In genomic region chr6:119148102-119148824, GRCh38 we compare ENCODE assay signal across 8 cellular contexts.
A peak's percentile ranks its signal among the peaks of the same experiment; 100 is the strongest.
DNase-seq lines count a peak whose midpoint lies in the region; TF ChIP-seq lines count a peak whose summit lies in the region.

No MANE protein-coding gene starts in this region.

- peaks cover 48% of the 10 kb centered on the region for H3K4me1 ChIP-seq in ACC112 (ENCODE audit: control insufficient read depth, insufficient read depth, low read length, unreplicated experiment)

- CTCF ChIA-PET in activated CD4-positive, alpha-beta memory T cell treated with anti-CD3 and anti-CD28 coated beads for 36 hours (lab: Charles Lee): interaction anchor here (0.6 to 4.2 kb wide), 16 partner anchors 10 to 909 kb away, joined by 3 to 23 read pairs (median 4); no protein-coding TSS in a partner anchor

- POLR2A ChIA-PET in activated CD4-positive, alpha-beta memory T cell treated with anti-CD3 and anti-CD28 coated beads for 36 hours (lab: Charles Lee): interaction anchor here (2.6 kb wide), 1 partner anchor 202 kb away, joined by 8 read pairs; no protein-coding TSS in a partner anchor

- H3K27me3 ChIP-seq in ACC112 (ENCODE audit: insufficient read depth, low read length): no peaks in the 10 kb centered on the region

- no peak overlapping the region for H3K4me3 Mint-ChIP-seq in activated CD4-positive, alpha-beta memory T cell treated with anti-CD3 and anti-CD28 coated beads for 36 hours
- H3K4me3 Mint-ChIP-seq in progenitor cell of endocrine pancreas (ENCODE audit: low read depth): no peak overlapping the region

- H3K27ac ChIP-seq in ACC112 (ENCODE audit: low read depth, low read length): peak overlapping the region; percentile 85

- H3K36me3 ChIP-seq in ACC112 (ENCODE audit: insufficient read depth, low read length): no peaks in the 10 kb centered on the region

- H3K27ac Mint-ChIP-seq in activated CD4-positive, alpha-beta memory T cell treated with anti-CD3 and anti-CD28 coated beads for 36 hours: peak overlapping the region; percentile 4
- no peak overlapping the region for H3K27ac Mint-ChIP-seq in progenitor cell of endocrine pancreas

- intact Hi-C loops in activated CD4-positive, alpha-beta memory T cell treated with anti-CD3 and anti-CD28 coated beads for 36 hours (cut with micrococcal nuclease): loop anchor here (2.0 to 10.0 kb wide), 4 partner anchors 387 to 1677 kb away; no protein-coding TSS in a partner anchor

- no peaks in the 10 kb centered on the region for H3K9me3 Mint-ChIP-seq in activated CD4-positive, alpha-beta memory T cell treated with anti-CD3 and anti-CD28 coated beads for 36 hours
- no peaks in the 10 kb centered on the region for H3K9me3 Mint-ChIP-seq in progenitor cell of endocrine pancreas (ENCODE audit: low read depth)

- H2AFZ ChIP-seq in ACC112 (ENCODE audit: low read length, unreplicated experiment): peak overlapping the region; percentile 7

- no peaks in the 10 kb centered on the region for H3K79me2 ChIP-seq in ACC112 (ENCODE audit: control insufficient read depth, insufficient read depth, low read length, unreplicated experiment)

- peaks cover 35% of the 10 kb centered on the region for H3K4me1 Mint-ChIP-seq in activated CD4-positive, alpha-beta memory T cell treated with anti-CD3 and anti-CD28 coated beads for 36 hours (ENCODE audit: low read depth)
- H3K4me1 Mint-ChIP-seq in progenitor cell of endocrine pancreas (ENCODE audit: low read depth): no peaks in the 10 kb centered on the region

- TF ChIP-seq CTCF in progenitor cell of endocrine pancreas (IDR thresholded peaks at IDR 0.05; ENCODE audit: unreplicated experiment): peak; percentile 76

- H3K27me3 Mint-ChIP-seq in activated CD4-positive, alpha-beta memory T cell treated with anti-CD3 and anti-CD28 coated beads for 36 hours: peaks cover 2% of the 10 kb centered on the region
- H3K27me3 Mint-ChIP-seq in progenitor cell of endocrine pancreas: peaks cover 3% of the 10 kb centered on the region

- H3K36me3 Mint-ChIP-seq in activated CD4-positive, alpha-beta memory T cell treated with anti-CD3 and anti-CD28 coated beads for 36 hours: no peaks in the 10 kb centered on the region
- no peaks in the 10 kb centered on the region for H3K36me3 Mint-ChIP-seq in progenitor cell of endocrine pancreas (ENCODE audit: insufficient read depth)

- peak overlapping the region; percentile 27; the same call in 1 of the 2 replicates for H3K4me3 ChIP-seq in ACC112 (ENCODE audit: low read depth, low read length)

- DNase-seq in GM04503 (ENCODE audit: low read depth) (peak; percentile 61), NCI-H1092 (lab: John Stamatoyannopoulos, UW) (peak; percentile 23), globus pallidus (ENCODE audit: low spot score) (peak; percentile 55), progenitor cell of endocrine pancreas (ENCODE audit: low spot score, unreplicated experiment) (no peak), GM19240 (ENCODE audit: insufficient read length, low spot score) (no peak)
- DNase-seq in activated CD4-positive, alpha-beta memory T cell treated with anti-CD3 and anti-CD28 coated beads for 36 hours: peak; percentile 22
- DNase-seq in stimulated activated CD4-positive, alpha-beta T cell treated with anti-CD3 and anti-CD28 coated beads, Interleukin-2, amount 100 ng/mL, for 48 hours: no peak

Comparison
In these comparisons a context has a peak if more than half of its experiments do, and no peak if none do; other contexts are left out.
1. DNase-seq: peak in GM04503 (single experiment), NCI-H1092 (single experiment), activated CD4-positive, alpha-beta memory T cell treated with anti-CD3 and anti-CD28 coated beads for 36 hours (single experiment) and globus pallidus (single experiment); none in progenitor cell of endocrine pancreas (single experiment), GM19240 (single experiment) and stimulated activated CD4-positive, alpha-beta T cell treated with anti-CD3 and anti-CD28 coated beads, Interleukin-2, amount 100 ng/mL, for 48 hours (0 of 2).